ENCODE assay signal across 6 cellular contexts in genomic region chr22:50269573-50270301, GRCh38. TPM values are rescaled to one million over a fixed set of nuclear protein-coding genes. Genes with fewer than 3 reads are reported as not detected.
A peak's percentile ranks its signal among the peaks of the same experiment; 100 is the strongest.
DNase-seq lines count a peak whose midpoint lies in the region; ATAC-seq, FAIRE-seq and TF ChIP-seq lines count a peak whose summit lies in the region.

No MANE protein-coding gene starts in this region.

- ATAC-seq in Right ventricle myocardium superior (ENCODE audit: poor library complexity): peak; percentile 2
- no peak for ATAC-seq in Right ventricle myocardium inferior

- H4K20me1 ChIP-seq in keratinocyte (ENCODE audit: control insufficient read depth, extremely low read depth, insufficient read depth, low read length): peaks cover 6% of the 10 kb centered on the region

- H3K9ac ChIP-seq in keratinocyte (ENCODE audit: control insufficient read depth, extremely low read depth, insufficient read depth, low read length): peak overlapping the region; percentile 15

- TF ChIP-seq POLR2A in uterus (IDR thresholded peaks at IDR 0.05): no peak

- H3K4me2 ChIP-seq in keratinocyte (ENCODE audit: control insufficient read depth, extremely low read depth, insufficient read depth, low read depth, low read length): peak overlapping the region; percentile 48

- no peaks in the 10 kb centered on the region for H3K79me2 ChIP-seq in keratinocyte (ENCODE audit: control insufficient read depth, insufficient read depth, low read length)

- H3K27ac ChIP-seq in keratinocyte (ENCODE audit: control insufficient read depth, insufficient read depth, low read length): no peak overlapping the region
- peak overlapping the region; percentile 72 to 80 for H3K27ac ChIP-seq in uterus

- dilution Hi-C loops in keratinocyte (cut with MboI; ENCODE audit: extremely low pct_ligation_motif_present, low sequenced_read_pairs): no loop called here

- H3K36me3 ChIP-seq in keratinocyte (ENCODE audit: control insufficient read depth in 2 of 2, extremely low read depth in 1 of 2, insufficient read depth in 2 of 2, low read length in 2 of 2) (peaks cover under 1 to 8% of the 10 kb centered on the region in 2 experiments), uterus (no peaks in the 10 kb centered on the region)

- intact Hi-C loops in Right ventricle myocardium superior (cut with DNase I) (no loop called here), Right ventricle myocardium inferior (cut with DNase I) (loop anchor here (2.0 to 5.0 kb wide), 2 partner anchors 17 to 38 kb away; partner anchors contain the start of gene PLXNB2), uterus (cut with DNase I; ENCODE audit: low total_unique reads) (loop anchor here (10.0 kb wide), 1 partner anchor 235 kb away; the partner anchor contains the start of genes LMF2 and NCAPH2)

- TF ChIP-seq CTCF in keratinocyte (optimal IDR thresholded peaks at IDR 0.05 in 1 of 3, IDR thresholded peaks at IDR 0.05 in 1 of 3, conservative IDR thresholded peaks at IDR 0.05 in 1 of 3; ENCODE audit: extremely low read depth in 1 of 3, insufficient read depth in 2 of 3, low read length in 3 of 3): no peak
- no peak for TF ChIP-seq CTCF in uterus (IDR thresholded peaks at IDR 0.05)

- H3K27me3 ChIP-seq in keratinocyte (ENCODE audit: control insufficient read depth, extremely low read depth, insufficient read depth, low read length): peaks cover 5% of the 10 kb centered on the region
- no peaks in the 10 kb centered on the region for H3K27me3 ChIP-seq in uterus

- peak overlapping the region in 2 of 3 experiments; percentile 44 to 54 for H3K4me3 ChIP-seq in keratinocyte (ENCODE audit: control insufficient read depth in 2 of 3, extremely low read depth in 1 of 3, insufficient read depth in 2 of 3, low read depth in 1 of 3, low read length in 3 of 3)
- H3K4me3 ChIP-seq in uterus: peak overlapping the region; percentile 45 to 48

- no peaks in the 10 kb centered on the region for H3K9me3 ChIP-seq in keratinocyte (ENCODE audit: control insufficient read depth, low read depth, low read length)
- no peaks in the 10 kb centered on the region for H3K9me3 ChIP-seq in uterus

- H3K9me1 ChIP-seq in keratinocyte (ENCODE audit: control insufficient read depth, extremely low read depth, insufficient read depth, low read length): no peaks in the 10 kb centered on the region

- H2AFZ ChIP-seq in keratinocyte (ENCODE audit: control insufficient read depth, low read length): no peak overlapping the region

- no peak for FAIRE-seq in keratinocyte (lab: Jason Lieb, UNC)

- H3K4me1 ChIP-seq in keratinocyte (ENCODE audit: control insufficient read depth, extremely low read depth, insufficient read depth, low read length): peaks cover 20% of the 10 kb centered on the region
- peaks cover 0 to 32% of the 10 kb centered on the region in 2 donors for H3K4me1 ChIP-seq in uterus

- DNase-seq in Right ventricle myocardium superior (peak; percentile 71), Right ventricle myocardium inferior (ENCODE audit: missing footprints) (no peak), activated T-cell treated with anti-CD3 and anti-CD28 coated beads for 48 hours (ENCODE audit: low read depth) (peak; percentile 53), keratinocyte (ENCODE audit: low read depth, low spot score) (no peak), uterus (peak; percentile 57 to 60), middle frontal gyrus (ENCODE audit: extremely low spot score, low spot score) (no peak)

RNA-seq across cellular contexts. Expression of gene MAPK11, which starts 0.4 kb away (rescaled TPM):
- total RNA-seq in Right ventricle myocardium superior: 8.5 TPM
- total RNA-seq in Right ventricle myocardium inferior: 10.0 TPM
- polyA plus RNA-seq in keratinocyte: 3.4 to 12.6 TPM (median 4.6 TPM) in 3 replicates
- polyA plus RNA-seq in keratinocyte (2011; ENCODE audit: low read depth): 2.1 TPM
- polyA plus RNA-seq in keratinocyte (2011; cell fraction: cytosol; rRNA removed): 4.8 and 9.8 TPM in 2 replicates
- 17.4 and 26.6 TPM in 2 replicates for polyA plus RNA-seq in keratinocyte (2011; cell fraction: nucleus; rRNA removed)
- polyA plus RNA-seq in keratinocyte (2012; ENCODE audit: low replicate concordance): 4.3 and 6.8 TPM in 2 replicates
- 6.5 to 11.9 TPM (median 11.8 TPM) in 3 replicates for polyA minus RNA-seq in keratinocyte
- 13.4 TPM for polyA minus RNA-seq in keratinocyte (2011; cell fraction: cytosol; rRNA and poly(A)+ RNA removed)
- 8.3 and 9.3 TPM in 2 replicates for polyA minus RNA-seq in keratinocyte (2011; cell fraction: nucleus; rRNA and poly(A)+ RNA removed)
- total RNA-seq in uterus: 10 to 100 TPM in 3 of 4 donors, 1 to 10 TPM in 1; 7.9 to 39.5 (median 22.4) TPM

RNA-seq across cellular contexts. Expression of gene MAPK12, which starts 8.3 kb away (rescaled TPM):
- 13.2 TPM for total RNA-seq in Right ventricle myocardium superior
- total RNA-seq in Right ventricle myocardium inferior: 18.2 TPM
- 10.1 to 17.9 TPM (median 11.1 TPM) in 3 replicates for polyA plus RNA-seq in keratinocyte
- 5.9 TPM for polyA plus RNA-seq in keratinocyte (2011; ENCODE audit: low read depth)
- 6.1 and 11.8 TPM in 2 replicates for polyA plus RNA-seq in keratinocyte (2011; cell fraction: cytosol; rRNA removed)
- 41.3 and 53.1 TPM in 2 replicates for polyA plus RNA-seq in keratinocyte (2011; cell fraction: nucleus; rRNA removed)
- polyA plus RNA-seq in keratinocyte (2012; ENCODE audit: low replicate concordance): 4.9 and 11.0 TPM in 2 replicates
- polyA minus RNA-seq in keratinocyte: 10.4 to 14.4 TPM (median 13.0 TPM) in 3 replicates
- polyA minus RNA-seq in keratinocyte (2011; cell fraction: cytosol; rRNA and poly(A)+ RNA removed): 17.8 TPM
- polyA minus RNA-seq in keratinocyte (2011; cell fraction: nucleus; rRNA and poly(A)+ RNA removed): 16.7 and 19.8 TPM in 2 replicates
- total RNA-seq in uterus: 10 to 100 TPM; 10.3 to 41.4 (median 28.3) TPM

RNA-seq across cellular contexts. Expression of gene HDAC10, which starts 18.7 kb away (rescaled TPM):
- 12.0 TPM for total RNA-seq in Right ventricle myocardium superior
- total RNA-seq in Right ventricle myocardium inferior: 14.5 TPM
- polyA plus RNA-seq in keratinocyte: 4.7 to 12.4 TPM (median 8.2 TPM) in 3 replicates
- polyA plus RNA-seq in keratinocyte (2011; ENCODE audit: low read depth): 5.6 TPM
- 0.89 and 2.7 TPM in 2 replicates for polyA plus RNA-seq in keratinocyte (2011; cell fraction: cytosol; rRNA removed)
- polyA plus RNA-seq in keratinocyte (2011; cell fraction: nucleus; rRNA removed): 43.4 and 61.6 TPM in 2 replicates
- 11.5 and 12.6 TPM in 2 replicates for polyA plus RNA-seq in keratinocyte (2012; ENCODE audit: low replicate concordance)
- polyA minus RNA-seq in keratinocyte: 5.8 to 12.8 TPM (median 6.0 TPM) in 3 replicates
- 5.2 TPM for polyA minus RNA-seq in keratinocyte (2011; cell fraction: cytosol; rRNA and poly(A)+ RNA removed)
- 17.1 and 18.4 TPM in 2 replicates for polyA minus RNA-seq in keratinocyte (2011; cell fraction: nucleus; rRNA and poly(A)+ RNA removed)
- 10 to 100 TPM in 3 of 4 donors, 1 to 10 TPM in 1; 1.2 to 40.5 (median 20.6) TPM for total RNA-seq in uterus

RNA-seq across cellular contexts. Expression of gene TUBGCP6, which starts 24.9 kb away (rescaled TPM):
- total RNA-seq in Right ventricle myocardium superior (14.1 TPM), Right ventricle myocardium inferior (17.5 TPM), uterus (10 to 100 TPM; 19.1 to 52.2 (median 40.7) TPM)
- polyA plus RNA-seq in keratinocyte: 10.1 to 19.0 TPM (median 11.6 TPM) in 3 replicates
- polyA plus RNA-seq in keratinocyte (2011; ENCODE audit: low read depth): 33.6 TPM
- polyA plus RNA-seq in keratinocyte (2011; cell fraction: cytosol; rRNA removed): 2.6 and 5.4 TPM in 2 replicates
- polyA plus RNA-seq in keratinocyte (2011; cell fraction: nucleus; rRNA removed): 70.9 and 85.2 TPM in 2 replicates
- polyA plus RNA-seq in keratinocyte (2012; ENCODE audit: low replicate concordance): 14.1 and 15.8 TPM in 2 replicates
- polyA minus RNA-seq in keratinocyte: 13.7 to 24.3 TPM (median 21.4 TPM) in 3 replicates
- 19.2 TPM for polyA minus RNA-seq in keratinocyte (2011; cell fraction: cytosol; rRNA and poly(A)+ RNA removed)
- polyA minus RNA-seq in keratinocyte (2011; cell fraction: nucleus; rRNA and poly(A)+ RNA removed): 39.8 and 40.1 TPM in 2 replicates

RNA-seq across cellular contexts. Expression of gene PLXNB2, which starts 37.7 kb away (rescaled TPM):
- total RNA-seq in Right ventricle myocardium superior (68.3 TPM), Right ventricle myocardium inferior (70.6 TPM), uterus (100 to 1,000 TPM in 2 of 4 donors, 10 to 100 TPM in 2; 44.7 to 208 (median 126) TPM)
- 44.3 to 90.3 TPM (median 66.2 TPM) in 3 replicates for polyA plus RNA-seq in keratinocyte
- polyA plus RNA-seq in keratinocyte (2011; ENCODE audit: low read depth): 123 TPM
- polyA plus RNA-seq in keratinocyte (2011; cell fraction: cytosol; rRNA removed): 21.3 and 35.3 TPM in 2 replicates
- 208 and 264 TPM in 2 replicates for polyA plus RNA-seq in keratinocyte (2011; cell fraction: nucleus; rRNA removed)
- 81.4 and 94.0 TPM in 2 replicates for polyA plus RNA-seq in keratinocyte (2012; ENCODE audit: low replicate concordance)
- 131 to 309 TPM (median 181 TPM) in 3 replicates for polyA minus RNA-seq in keratinocyte
- polyA minus RNA-seq in keratinocyte (2011; cell fraction: cytosol; rRNA and poly(A)+ RNA removed): 135 TPM
- 352 and 408 TPM in 2 replicates for polyA minus RNA-seq in keratinocyte (2011; cell fraction: nucleus; rRNA and poly(A)+ RNA removed)

Comparison
In these comparisons a context has a peak if more than half of its experiments do, and no peak if none do; other contexts are left out.
1. DNase-seq: peak in Right ventricle myocardium superior (single experiment), activated T-cell treated with anti-CD3 and anti-CD28 coated beads for 48 hours (single experiment) and uterus (2 of 2); none in Right ventricle myocardium inferior (single experiment), keratinocyte (single experiment) and middle frontal gyrus (single experiment).